23 cellular contexts compared by ENCODE assay signal in the genomic region with DNA sequence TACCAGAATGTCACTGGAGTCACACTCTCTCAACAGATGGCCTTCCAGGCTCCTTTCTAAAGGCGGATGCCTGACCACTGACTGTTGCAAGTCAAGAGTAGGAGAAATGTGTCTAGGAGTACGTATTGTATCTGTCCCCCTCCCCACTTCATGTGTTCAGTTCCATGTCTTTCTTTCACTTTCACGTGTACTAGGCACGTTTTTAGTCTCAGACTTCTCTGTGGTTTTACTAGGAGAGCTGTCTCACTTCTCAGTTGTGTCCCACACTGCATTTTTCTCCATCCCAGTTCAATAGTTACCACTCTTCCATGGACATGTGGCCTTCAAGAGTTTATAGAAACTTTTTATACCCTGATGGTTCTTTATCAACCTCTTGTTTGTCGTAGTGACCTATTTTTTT.
"Had no signal": no experiment of that assay in that cellular context is flagged by ENCODE, and none has a peak within 500 bp of the region (broad histone marks: within the 10 kb centered on the region; RNA-seq: fewer than 3 reads in every experiment).

No MANE protein-coding gene starts in this region.

- H3K27me3 ChIP-seq: tibial nerve had no signal

- H3K27ac ChIP-seq: tibial nerve had no signal

- H3K36me3 ChIP-seq: tibial nerve had no signal

- ATAC-seq: activated naive CD8-positive, alpha-beta T cell treated with anti-CD3 and anti-CD28 coated beads, Interleukin-2, amount 50 U/mL, for 24 hours; esophagus mucosa; left cardiac atrium; left ventricle myocardium superior; right cardiac atrium had no signal

- H3K9me3 ChIP-seq: tibial nerve had no signal

- H3K4me3 ChIP-seq: tibial nerve had no signal

- DNase-seq: activated CD4-positive, alpha-beta memory T cell treated with anti-CD3 and anti-CD28 coated beads, Interleukin-2, amount 10 ng/mL, durations not matched to agents 7 days and 5 days; activated CD4-positive, alpha-beta T cell treated with anti-CD3 and anti-CD28 coated beads, Interleukin-2, amount 10 ng/mL, durations not matched to agents 24 days and 14 days; activated CD4-positive, CD25-positive, alpha-beta regulatory T cell treated with anti-CD3 and anti-CD28 coated beads, Interleukin-2, amount 50 U/mL, for 72 hours; activated CD8-positive, alpha-beta memory T cell treated with anti-CD3 and anti-CD28 coated beads, Interleukin-2, amount 50 U/mL, for 48 hours; activated gamma-delta T cell treated with Interleukin-2 at 50 U/mL for 16 hours; activated naive CD8-positive, alpha-beta T cell treated with anti-CD3 and anti-CD28 coated beads, Interleukin-2, amount 50 U/mL, for 24 hours; activated T-cell treated with anti-CD3 and anti-CD28 coated beads, Interleukin-2, amount 50 U/mL, for 24 hours; amygdala; central memory CD4-positive, alpha-beta T cell; endodermal cell; foreskin fibroblast; head of caudate nucleus; hippocampal formation; left cardiac atrium; left ventricle myocardium superior; posterior cingulate gyrus; right cardiac atrium; stimulated activated CD4-positive, alpha-beta T cell treated with anti-CD3 and anti-CD28 coated beads, Interleukin-15, amount 100 ng/mL, for 24 hours; stimulated activated CD4-positive, alpha-beta T cell treated with anti-CD3 and anti-CD28 coated beads, Interleukin-2, amount 100 ng/mL, for 24 hours; stimulated activated naive CD4-positive, alpha-beta T cell; T1000 had no signal

- H3K4me1 ChIP-seq: tibial nerve had no signal
